In the genomic region with DNA sequence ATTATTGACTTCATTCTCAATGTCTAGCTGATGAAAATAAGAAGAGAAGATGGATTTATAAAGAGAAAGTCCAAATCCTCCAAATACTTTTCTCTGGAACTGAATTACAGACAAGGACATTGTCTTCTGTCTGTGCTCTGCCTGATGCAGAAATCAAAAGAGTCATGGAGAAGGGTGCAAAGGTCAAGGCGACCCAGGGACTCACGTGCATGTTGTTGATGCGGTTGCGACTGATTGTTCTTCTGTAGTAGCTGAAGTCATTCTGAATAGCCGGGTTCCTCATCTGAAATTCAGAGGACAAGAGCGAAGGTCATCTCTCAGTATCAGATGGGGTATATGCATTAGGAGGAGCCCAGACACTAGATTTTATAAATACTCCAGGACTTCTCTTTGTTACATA, we compare ENCODE assay signal across 11 cellular contexts.
"Had no signal": no experiment of that assay in that cellular context is flagged by ENCODE, and none has a peak within 500 bp of the region (broad histone marks: within the 10 kb centered on the region; RNA-seq: fewer than 3 reads in every experiment).

No MANE protein-coding gene starts in this region.

- ATAC-seq: GM23338, HCT116 had no signal

- H3K36me3 ChIP-seq: HAP-1 had no signal

- H3K27ac Mint-ChIP-seq: GM23338, H9, HFFc6 had no signal

- DNase-seq: GM23248, GOT3, H7, H9, HCEC 1CT, HFFc6 had no signal

- H2AFZ ChIP-seq: GM23248, GM23338 had no signal

- H3K4me3 ChIP-seq: GM23248, GM23338, HAP-1 had no signal

- H3K27ac ChIP-seq: GM23248 had no signal

- H3K9ac ChIP-seq: GM23248 had no signal

- FAIRE-seq: H1, H54 had no signal

- H3K9me3 Mint-ChIP-seq: GM23338, H9 had no signal

- H3K4me2 ChIP-seq: GM23338 had no signal

- H3K4me3 Mint-ChIP-seq: GM23338, H9, HFFc6 had no signal

- H3K4me1 ChIP-seq: HAP-1 had no signal

- H3K9me3 ChIP-seq: HAP-1 had no signal
